ENCODE assay signal across 8 cellular contexts in genomic region chr10:67763499-67764011, GRCh38.
A peak's percentile ranks its signal among the peaks of the same experiment; 100 is the strongest.
DNase-seq lines count a peak whose midpoint lies in the region; ATAC-seq and TF ChIP-seq lines count a peak whose summit lies in the region.

No MANE protein-coding gene starts in this region.

- H3K4me3 Mint-ChIP-seq in dendritic cell treated with granulocyte-macrophage colony-stimulating factor and Interleukin-4, amounts not matched to agents 40 ng/mL and 50 ng/mL, for 4 days: peak overlapping the region; percentile 75

- ATAC-seq in GM18520 (IDR thresholded peaks at IDR 0.05; ENCODE audit: unreplicated experiment): peak; percentile 17
- ATAC-seq in HG03025 (IDR thresholded peaks at IDR 0.05; ENCODE audit: low FRiP score, unreplicated experiment): peak; percentile 18
- peak; percentile 66 for ATAC-seq in left lung

- DNase-seq in NCI-H2196 treated with DMSO at 0.1 percent for 48 hours (lab: John Stamatoyannopoulos, UW; ENCODE audit: unreplicated experiment) (peak; percentile 19), left lung (peak; percentile 74 to 88), D341Med (ENCODE audit: low spot score) (no peak)
- peak; percentile 66 to 67 for DNase-seq in activated CD4-positive, alpha-beta T cell treated with anti-CD3 and anti-CD28 coated beads, Interleukin-2, amount 50 U/mL, for 24 hours (ENCODE audit: low read depth in 1 of 2, low spot score in 1 of 2)
- peak; percentile 66 to 71 for DNase-seq in stimulated activated CD4-positive, alpha-beta T cell treated with anti-CD3 and anti-CD28 coated beads, Interleukin-2, amount 100 ng/mL, for 48 hours

- no peaks in the 10 kb centered on the region for H3K36me3 ChIP-seq in left lung

- intact Hi-C loops in dendritic cell treated with granulocyte-macrophage colony-stimulating factor and Interleukin-4, amounts not matched to agents 40 ng/mL and 50 ng/mL, for 4 days (cut with micrococcal nuclease): no loop called here
- intact Hi-C loops in left lung (cut with DNase I): no loop called here

- H3K27me3 ChIP-seq in left lung: no peaks in the 10 kb centered on the region

- H3K9me3 ChIP-seq in left lung: no peaks in the 10 kb centered on the region

- peak overlapping the region; percentile 60 to 67 for H3K4me3 ChIP-seq in left lung

- peak overlapping the region; percentile 92 to 97 for H3K27ac ChIP-seq in left lung

- H3K27ac Mint-ChIP-seq in dendritic cell treated with granulocyte-macrophage colony-stimulating factor and Interleukin-4, amounts not matched to agents 40 ng/mL and 50 ng/mL, for 4 days: peak overlapping the region; percentile 93

- H3K36me3 Mint-ChIP-seq in dendritic cell treated with granulocyte-macrophage colony-stimulating factor and Interleukin-4, amounts not matched to agents 40 ng/mL and 50 ng/mL, for 4 days (ENCODE audit: low read depth): no peaks in the 10 kb centered on the region

- H3K9me3 Mint-ChIP-seq in dendritic cell treated with granulocyte-macrophage colony-stimulating factor and Interleukin-4, amounts not matched to agents 40 ng/mL and 50 ng/mL, for 4 days: no peaks in the 10 kb centered on the region

- peaks cover 5 to 11% of the 10 kb centered on the region in 2 donors for H3K4me1 ChIP-seq in left lung

- TF ChIP-seq CTCF in left lung (IDR thresholded peaks at IDR 0.05): no peak

- H3K27me3 Mint-ChIP-seq in dendritic cell treated with granulocyte-macrophage colony-stimulating factor and Interleukin-4, amounts not matched to agents 40 ng/mL and 50 ng/mL, for 4 days: no peaks in the 10 kb centered on the region

- H3K4me1 Mint-ChIP-seq in dendritic cell treated with granulocyte-macrophage colony-stimulating factor and Interleukin-4, amounts not matched to agents 40 ng/mL and 50 ng/mL, for 4 days (ENCODE audit: low read depth): peaks cover 36% of the 10 kb centered on the region
